In genomic region chr7:28626191-28626590, GRCh38 we compare ENCODE assay signal across 14 cellular contexts.
"Had no signal": no experiment of that assay in that cellular context is flagged by ENCODE, and none has a peak within 500 bp of the region (broad histone marks: within the 10 kb centered on the region; RNA-seq: fewer than 3 reads in every experiment).

No MANE protein-coding gene starts in this region.

- DNase-seq: activated B cell treated with CpG ODN at 0.5 μM for 24 hours; activated gamma-delta T cell; cortex of kidney; effector CD4-positive, alpha-beta T cell; esophagus squamous epithelium; ovary had no signal

- H3K27ac ChIP-seq: foreskin keratinocyte, neural progenitor cell, ovary had no signal

- H3K4me2 ChIP-seq: neural progenitor cell had no signal

- H3K36me3 ChIP-seq: esophagus squamous epithelium, neural progenitor cell, ovary, tibial nerve had no signal

- H3K4me3 ChIP-seq: esophagus squamous epithelium, lung, neural progenitor cell, ovary, skin epidermis, tibial nerve had no signal

- H3K27me3 ChIP-seq: neural progenitor cell, ovary, tibial nerve had no signal

- H3K9me3 ChIP-seq: esophagus squamous epithelium, ovary, tibial nerve had no signal

- H2AFZ ChIP-seq: neural progenitor cell had no signal

- ATAC-seq: activated CD8-positive, alpha-beta T cell treated with anti-CD3 and anti-CD28 coated beads for 36 hours; activated naive CD4-positive, alpha-beta T cell treated with anti-CD3 and anti-CD28 coated beads, Interleukin-2, amount 50 U/mL, for 72 hours; activated T-cell treated with anti-CD3 and anti-CD28 coated beads, Interleukin-2, amount 50 U/mL, for 72 hours had no signal

- H3K4me1 ChIP-seq: neural progenitor cell had no signal

- H3K9ac ChIP-seq: neural progenitor cell had no signal
